1 cellular context compared by ENCODE assay signal in the genomic region with DNA sequence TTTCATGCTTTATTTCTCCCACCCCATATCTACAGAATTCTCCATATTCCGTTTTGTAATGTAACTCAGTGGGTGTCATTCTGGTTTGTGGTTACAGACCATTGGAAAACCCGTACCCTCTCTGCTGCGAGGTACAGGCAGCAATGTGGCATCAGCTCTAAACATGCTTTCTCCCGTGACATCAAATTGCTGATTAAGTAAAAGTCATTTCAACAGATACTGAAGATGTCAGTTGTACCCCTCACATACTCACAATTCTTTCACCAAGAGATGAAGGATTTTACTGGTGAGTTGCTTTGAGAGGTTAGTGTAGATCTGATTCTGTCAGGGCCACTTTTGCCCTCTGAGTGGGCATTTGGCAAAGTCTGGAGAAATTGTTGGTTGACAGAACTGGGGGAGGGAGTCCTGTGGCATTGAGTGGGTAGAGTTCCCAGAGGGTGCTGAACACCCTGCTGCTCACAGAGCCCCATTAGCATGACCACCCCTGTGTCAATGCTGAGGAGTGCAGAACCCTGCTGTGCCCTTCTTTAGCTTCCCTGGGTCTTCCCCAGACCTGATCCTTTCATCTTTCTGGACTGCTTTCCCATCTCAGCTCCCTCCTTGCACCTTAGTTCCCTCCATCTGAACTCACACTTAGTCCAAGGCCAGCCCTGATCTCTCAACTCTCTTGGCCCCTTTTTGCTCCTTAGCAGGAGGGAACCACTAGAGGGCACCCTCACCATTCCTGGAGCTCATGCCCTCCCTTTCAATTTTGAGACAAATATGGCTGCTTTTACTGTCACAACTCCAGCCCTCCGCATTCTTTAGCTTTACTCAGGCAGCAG.
TF ChIP-seq lines count a peak whose summit lies in the region.

No MANE protein-coding gene starts in this region.

TF ChIP-seq in GM12878, 131 proteins besides CTCF, POLR2A, EP300 and RAD21:
- TF ChIP-seq YY1 (IDR thresholded peaks at IDR 0.05; ENCODE audit: low read depth, low read length), result peak; percentile 80
- no peak for TF ChIP-seq SMAD5 (IDR thresholded peaks at IDR 0.05; ENCODE audit: low read depth)
